In genomic region chr15:52247481-52247880, GRCh38 we compare ENCODE assay signal across 21 cellular contexts.
"Had no signal": no experiment of that assay in that cellular context is flagged by ENCODE, and none has a peak within 500 bp of the region (broad histone marks: within the 10 kb centered on the region; RNA-seq: fewer than 3 reads in every experiment).

No MANE protein-coding gene starts in this region.

- H3K4me1 Mint-ChIP-seq: activated CD4-positive, alpha-beta T cell treated with anti-CD3 and anti-CD28 coated beads, Interleukin-2, amount 10 ng/mL, durations not matched to agents 7 days and 5 days; activated CD8-positive, alpha-beta memory T cell treated with anti-CD3 and anti-CD28 coated beads, Interleukin-2, amount 10 ng/mL, durations not matched to agents 7 days and 5 days; activated naive CD4-positive, alpha-beta T cell treated with anti-CD3 and anti-CD28 coated beads, Interleukin-2, amount 50 U/mL, for 24 hours; nephron progenitor cell had no signal

- H3K9me3 ChIP-seq: body of pancreas, prostate gland, spleen, tibial nerve had no signal

- H3K36me3 Mint-ChIP-seq: activated CD8-positive, alpha-beta memory T cell treated with anti-CD3 and anti-CD28 coated beads, Interleukin-2, amount 10 ng/mL, durations not matched to agents 7 days and 5 days; activated naive CD4-positive, alpha-beta T cell treated with anti-CD3 and anti-CD28 coated beads, Interleukin-2, amount 50 U/mL, for 24 hours had no signal

- H3K27ac Mint-ChIP-seq: activated CD8-positive, alpha-beta memory T cell treated with anti-CD3 and anti-CD28 coated beads, Interleukin-2, amount 10 ng/mL, durations not matched to agents 7 days and 5 days; activated CD8-positive, alpha-beta T cell treated with anti-CD3 and anti-CD28 coated beads for 36 hours; activated naive CD4-positive, alpha-beta T cell treated with anti-CD3 and anti-CD28 coated beads, Interleukin-2, amount 50 U/mL, for 24 hours had no signal

- H3K27ac ChIP-seq: body of pancreas, prostate gland, tibial nerve, WERI-Rb-1 had no signal

- H3K27me3 Mint-ChIP-seq: activated naive CD4-positive, alpha-beta T cell treated with anti-CD3 and anti-CD28 coated beads, Interleukin-2, amount 50 U/mL, for 24 hours had no signal

- ATAC-seq: activated CD8-positive, alpha-beta memory T cell treated with anti-CD3 and anti-CD28 coated beads, Interleukin-2, amount 10 ng/mL, durations not matched to agents 7 days and 5 days; activated CD8-positive, alpha-beta T cell treated with anti-CD3 and anti-CD28 coated beads for 36 hours; body of pancreas; left ventricle myocardium superior; stimulated activated naive CD8-positive, alpha-beta T cell treated with anti-CD3 and anti-CD28 coated beads, Interleukin-15, Interleukin-2, amounts not matched to agents 100 U/mL and 50 U/mL, for 24 hours had no signal

- H3K9me3 Mint-ChIP-seq: activated CD4-positive, alpha-beta T cell treated with anti-CD3 and anti-CD28 coated beads, Interleukin-2, amount 10 ng/mL, durations not matched to agents 7 days and 5 days; activated CD8-positive, alpha-beta T cell treated with anti-CD3 and anti-CD28 coated beads for 36 hours; activated naive CD4-positive, alpha-beta T cell treated with anti-CD3 and anti-CD28 coated beads, Interleukin-2, amount 50 U/mL, for 24 hours; nephron progenitor cell had no signal

- H3K27me3 ChIP-seq: body of pancreas, spleen, tibial nerve had no signal

- H3K4me3 ChIP-seq: body of pancreas, prostate gland, spleen, tibial nerve had no signal

- H3K4me3 Mint-ChIP-seq: activated CD4-positive, alpha-beta T cell treated with anti-CD3 and anti-CD28 coated beads, Interleukin-2, amount 10 ng/mL, durations not matched to agents 7 days and 5 days; activated CD8-positive, alpha-beta memory T cell treated with anti-CD3 and anti-CD28 coated beads, Interleukin-2, amount 10 ng/mL, durations not matched to agents 7 days and 5 days; activated CD8-positive, alpha-beta T cell treated with anti-CD3 and anti-CD28 coated beads for 36 hours; activated naive CD4-positive, alpha-beta T cell treated with anti-CD3 and anti-CD28 coated beads, Interleukin-2, amount 50 U/mL, for 24 hours; nephron progenitor cell had no signal

- DNase-seq: activated CD4-positive, alpha-beta T cell treated with anti-CD3 and anti-CD28 coated beads, Interleukin-2, amount 10 ng/mL, durations not matched to agents 7 days and 5 days; activated CD4-positive, CD25-positive, alpha-beta regulatory T cell treated with anti-CD3 and anti-CD28 coated beads, Interleukin-2, amount 50 U/mL, for 72 hours; activated CD8-positive, alpha-beta memory T cell treated with anti-CD3 and anti-CD28 coated beads, Interleukin-2, amount 10 ng/mL, durations not matched to agents 7 days and 5 days; activated CD8-positive, alpha-beta T cell treated with anti-CD3 and anti-CD28 coated beads for 36 hours; activated gamma-delta T cell treated with Interleukin-2 at 50 U/mL for 16 hours; activated T-cell treated with anti-CD3 and anti-CD28 coated beads for 4 hours; effector CD4-positive, alpha-beta T cell; foreskin melanocyte; glutamatergic neuron; hippocampal formation; left ventricle myocardium superior; nephron progenitor cell; spleen; stimulated activated CD4-positive, alpha-beta T cell treated with anti-CD3 and anti-CD28 coated beads, Interleukin-4, amount 100 ng/mL, for 1 hour; stimulated activated naive CD8-positive, alpha-beta T cell treated with anti-CD3 and anti-CD28 coated beads, Interleukin-15, Interleukin-2, amounts not matched to agents 100 U/mL and 50 U/mL, for 24 hours; T-helper 2 cell; WERI-Rb-1 had no signal

- H3K36me3 ChIP-seq: prostate gland, tibial nerve had no signal

- H3K4me1 ChIP-seq: prostate gland, tibial nerve had no signal
